ENCODE assay signal across 17 cellular contexts in the genomic region with DNA sequence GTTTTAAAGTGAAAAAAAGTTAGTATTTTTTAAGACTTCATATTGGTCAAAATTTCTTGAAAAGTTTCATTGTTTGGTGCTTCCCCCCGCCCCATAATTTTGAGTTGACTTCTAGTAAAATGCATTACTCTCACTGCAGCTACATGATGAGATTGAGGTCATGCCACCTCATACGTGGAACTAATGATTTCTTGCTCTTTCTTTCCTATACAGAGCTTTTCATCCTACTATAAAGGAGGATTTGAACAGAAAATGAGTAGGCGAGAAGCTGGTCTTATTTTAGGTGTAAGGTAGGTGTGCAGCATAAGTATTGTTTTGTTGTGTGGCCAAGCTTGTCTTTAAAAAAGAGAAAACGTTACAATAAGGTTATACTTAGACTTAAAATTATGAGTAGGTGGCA. TPM values are rescaled to one million over a fixed set of nuclear protein-coding genes. Genes with fewer than 3 reads are reported as not detected.
DNase-seq lines count a peak whose midpoint lies in the region; ATAC-seq, FAIRE-seq and TF ChIP-seq lines count a peak whose summit lies in the region.
"Had no signal": no experiment of that assay in that cellular context is flagged by ENCODE, and none has a peak within 500 bp of the region (broad histone marks: within the 10 kb centered on the region; RNA-seq: fewer than 3 reads in every experiment).

No MANE protein-coding gene starts in this region.

- in situ Hi-C loops in GM12878 (cut with MboI): no loop called here

- peaks cover 17% of the 10 kb centered on the region for H3K79me2 ChIP-seq in GM12878 (ENCODE audit: control insufficient read depth, insufficient read depth, low read length)

- BruUV-seq in Caco-2 (replicated peaks; lab: Mats Ljungman, UMichigan): no TSS peak
- BruUV-seq in GM12878 (replicated peaks; lab: Mats Ljungman, UMichigan): no TSS peak

- peaks cover 45% of the 10 kb centered on the region for H3K4me1 Mint-ChIP-seq in activated CD4-positive, alpha-beta T cell treated with anti-CD3 and anti-CD28 coated beads for 36 hours
- H3K4me1 Mint-ChIP-seq in activated CD4-positive, alpha-beta T cell treated with anti-CD3 and anti-CD28 coated beads, Interleukin-2, amount 10 ng/mL, durations not matched to agents 24 days and 14 days: peaks cover 28% of the 10 kb centered on the region
- H3K4me1 Mint-ChIP-seq in Caco-2 (ENCODE audit: low read depth, unreplicated experiment): peaks cover 20% of the 10 kb centered on the region
- H3K4me1 Mint-ChIP-seq in nephron: peaks cover 24% of the 10 kb centered on the region

- H3K4me1 ChIP-seq in Caco-2 (0 out of 2 replicates have a peak, but pooled peaks cover under 1% of the 10 kb centered on the region), GM12878 (ENCODE audit: control insufficient read depth, insufficient read depth, low read length) (peaks cover 36% of the 10 kb centered on the region)

- H3K9me3 ChIP-seq in Caco-2 (no peaks in the 10 kb centered on the region), GM12878 (replicated peaks; ENCODE audit: control insufficient read depth, insufficient read depth, low read length) (no peaks in the 10 kb centered on the region; the same call in 2 of the 3 replicates)

- H3K27me3 ChIP-seq in Caco-2 (replicated peaks; ENCODE audit: control insufficient read depth, insufficient read depth, low read length) (no peaks in the 10 kb centered on the region), GM12878 (replicated peaks in 1 of 2; ENCODE audit: control insufficient read depth in 2 of 2, insufficient read depth in 2 of 2, low read length in 1 of 2) (no peaks in the 10 kb centered on the region)
- H3K27me3 ChIP-seq: BLaER1 had no signal

- H3K36me3 ChIP-seq in Caco-2 (ENCODE audit: control insufficient read depth, insufficient read depth, low read length): no peaks in the 10 kb centered on the region
- H3K36me3 ChIP-seq in GM12878 (ENCODE audit: control insufficient read depth in 2 of 2, insufficient read depth in 2 of 2, low read length in 1 of 2): peaks cover 0 to 2% of the 10 kb centered on the region in 2 experiments; a peak in 1 of 4 replicates
- H3K36me3 ChIP-seq: BLaER1 had no signal

- no peak overlapping the region for H3K4me3 Mint-ChIP-seq in activated CD4-positive, alpha-beta T cell treated with anti-CD3 and anti-CD28 coated beads for 36 hours
- no peak overlapping the region for H3K4me3 Mint-ChIP-seq in activated CD4-positive, alpha-beta T cell treated with anti-CD3 and anti-CD28 coated beads, Interleukin-2, amount 10 ng/mL, durations not matched to agents 24 days and 14 days
- H3K4me3 Mint-ChIP-seq in Caco-2 (ENCODE audit: unreplicated experiment): no peak overlapping the region
- no peak overlapping the region for H3K4me3 Mint-ChIP-seq in nephron
- H3K4me3 Mint-ChIP-seq: CD8-positive, alpha-beta memory T cell; H9 had no signal

- no peak overlapping the region for H3K4me3 ChIP-seq in Caco-2 (ENCODE audit: low read depth, low read length)
- H3K4me3 ChIP-seq in GM12878: no peak overlapping the region
- H3K4me3 ChIP-seq: BLaER1 had no signal

- no peak for TF ChIP-seq CTCF in Caco-2 (IDR thresholded peaks at IDR 0.05; ENCODE audit: insufficient read depth in 1 of 2, low read depth in 1 of 2, low read length in 1 of 2, severe bottlenecking in 1 of 2, unreplicated experiment in 1 of 2)
- TF ChIP-seq CTCF in GM12878 (IDR thresholded peaks at IDR 0.05 in 2 of 3, conservative IDR thresholded peaks at IDR 0.05 in 1 of 3; ENCODE audit: control insufficient read depth in 2 of 3, extremely low read depth in 1 of 3, insufficient read depth in 1 of 3, low read depth in 3 of 3, low read length in 3 of 3): no peak
- no peak for TF ChIP-seq CTCF in nephron (IDR thresholded peaks at IDR 0.05; ENCODE audit: unreplicated experiment in 3 of 3)

- no peaks in the 10 kb centered on the region for H3K27me3 Mint-ChIP-seq in activated CD4-positive, alpha-beta T cell treated with anti-CD3 and anti-CD28 coated beads for 36 hours
- H3K27me3 Mint-ChIP-seq in activated CD4-positive, alpha-beta T cell treated with anti-CD3 and anti-CD28 coated beads, Interleukin-2, amount 10 ng/mL, durations not matched to agents 24 days and 14 days: no peaks in the 10 kb centered on the region
- H3K27me3 Mint-ChIP-seq in Caco-2 (ENCODE audit: insufficient read depth, unreplicated experiment) (no peaks in the 10 kb centered on the region), nephron (ENCODE audit: low read depth) (no peaks in the 10 kb centered on the region)
- H3K27me3 Mint-ChIP-seq: CD8-positive, alpha-beta memory T cell; IgD-negative memory B cell had no signal

- peak; percentile 74 for ATAC-seq in activated CD4-positive, alpha-beta T cell treated with anti-CD3 and anti-CD28 coated beads for 36 hours
- no peak for ATAC-seq in GM12878
- ATAC-seq in HG03342 (IDR thresholded peaks at IDR 0.05; ENCODE audit: unreplicated experiment): no peak

- H2AFZ ChIP-seq in GM12878 (ENCODE audit: control insufficient read depth, low read depth, low read length): no peak overlapping the region

- H3K9ac ChIP-seq in GM12878 (ENCODE audit: control insufficient read depth, insufficient read depth, low read length): no peak overlapping the region
- H3K9ac ChIP-seq: BLaER1 had no signal

- peaks cover 32% of the 10 kb centered on the region for H3K36me3 Mint-ChIP-seq in activated CD4-positive, alpha-beta T cell treated with anti-CD3 and anti-CD28 coated beads for 36 hours (ENCODE audit: low read depth)
- peaks cover 37% of the 10 kb centered on the region for H3K36me3 Mint-ChIP-seq in activated CD4-positive, alpha-beta T cell treated with anti-CD3 and anti-CD28 coated beads, Interleukin-2, amount 10 ng/mL, durations not matched to agents 24 days and 14 days (ENCODE audit: low read depth)
- peaks cover 93% of the 10 kb centered on the region for H3K36me3 Mint-ChIP-seq in Caco-2 (ENCODE audit: insufficient read depth, unreplicated experiment)
- H3K36me3 Mint-ChIP-seq in nephron (ENCODE audit: low read depth): peaks cover 33% of the 10 kb centered on the region

- no peak for FAIRE-seq in GM12878 (lab: Jason Lieb, UNC)
- no peak for FAIRE-seq in frontal cortex (lab: Jason Lieb, UNC)

- SMC1A ChIA-PET in GM12878 (lab: Charles Lee; ENCODE audit: uncharacterized antibody, unreplicated experiment): interaction anchor here (0.5 to 5.7 kb wide), 10 partner anchors 9 to 726 kb away, joined by 3 to 48 read pairs (median 4); a partner anchor contains a TSS

- H3K27ac Mint-ChIP-seq in activated CD4-positive, alpha-beta T cell treated with anti-CD3 and anti-CD28 coated beads for 36 hours: peak overlapping the region; percentile 22
- no peak overlapping the region for H3K27ac Mint-ChIP-seq in activated CD4-positive, alpha-beta T cell treated with anti-CD3 and anti-CD28 coated beads, Interleukin-2, amount 10 ng/mL, durations not matched to agents 24 days and 14 days
- H3K27ac Mint-ChIP-seq in Caco-2 (ENCODE audit: unreplicated experiment) (peak overlapping the region; percentile 14), nephron (peak overlapping the region; percentile 48 to 94 (median 80))
- H3K27ac Mint-ChIP-seq: IgD-negative memory B cell had no signal

- no peak for DNase-seq in activated CD4-positive, alpha-beta T cell treated with anti-CD3 and anti-CD28 coated beads for 36 hours
- no peak for DNase-seq in activated CD4-positive, alpha-beta T cell treated with anti-CD3 and anti-CD28 coated beads, Interleukin-2, amount 10 ng/mL, durations not matched to agents 24 days and 14 days
- DNase-seq in Caco-2: no peak
- no peak for DNase-seq in GM12878 (ENCODE audit: low read depth, low spot score)
- no peak for DNase-seq in frontal cortex (ENCODE audit: low spot score in 2 of 2)
- no peak for DNase-seq in 8988T
- DNase-seq: AML-193; CD8-positive, alpha-beta memory T cell; DMS53; GF-D8; GOT3; H9 had no signal

- RAD21 ChIA-PET in GM12878 (lab: Charles Lee; ENCODE audit: unreplicated experiment): interaction anchor here (1.2 to 5.8 kb wide), 5 partner anchors 9 to 107 kb away, joined by 3 to 51 read pairs (median 4); a partner anchor contains a TSS

- H3K27ac ChIP-seq in GM12878 (ENCODE audit: control insufficient read depth, insufficient read depth): no peak overlapping the region
- H3K27ac ChIP-seq: 22Rv1, BLaER1 had no signal

- intact Hi-C loops in activated CD4-positive, alpha-beta T cell treated with anti-CD3 and anti-CD28 coated beads for 36 hours (cut with DNase I, micrococcal nuclease): no loop called here
- intact Hi-C loops in activated CD4-positive, alpha-beta T cell treated with anti-CD3 and anti-CD28 coated beads, Interleukin-2, amount 10 ng/mL, durations not matched to agents 24 days and 14 days (cut with micrococcal nuclease): loop anchor here (5.0 kb wide), 1 partner anchor 106 kb away; no protein-coding TSS in a partner anchor
- intact Hi-C loops in Caco-2 (cut with micrococcal nuclease; ENCODE audit: unreplicated experiment) (no loop called here), GM12878 (cut with micrococcal nuclease; ENCODE audit: unreplicated experiment) (loop anchor here (5.0 kb wide), 1 partner anchor 51 kb away; no protein-coding TSS in a partner anchor)

- WGBS in GM12878 (ENCODE audit: insufficient coverage, insufficient replicate concordance, low lambda C conversion rate, missing lambda C conversion rate): 62% methylated on average over 4 of the region's 4 CpGs

- TF ChIP-seq RAD21 in GM12878 (IDR thresholded peaks at IDR 0.05; ENCODE audit: insufficient read depth, low read depth, low read length): no peak

- TF ChIP-seq POLR2A in GM12878 (IDR thresholded peaks at IDR 0.05; ENCODE audit: low read depth, low read length): no peak

- no peaks in the 10 kb centered on the region for H4K20me1 ChIP-seq in GM12878 (ENCODE audit: control insufficient read depth, insufficient read depth)
- H4K20me1 ChIP-seq: BLaER1 had no signal

- POLR2A ChIA-PET in activated CD4-positive, alpha-beta T cell treated with anti-CD3 and anti-CD28 coated beads for 36 hours (lab: Charles Lee): interaction anchor here (0.7 to 1.6 kb wide), 3 partner anchors 22 to 86 kb away, joined by 3 to 5 read pairs (median 3); a partner anchor contains a TSS
- POLR2A ChIA-PET in Caco-2 (lab: Charles Lee) (interaction anchor here (0.9 kb wide), 1 partner anchor 23 kb away, joined by 3 read pairs; no protein-coding TSS in a partner anchor), GM12878 (lab: Charles Lee) (interaction anchor here (0.8 to 1.1 kb wide), 3 partner anchors 22 to 107 kb away, joined by 3 read pairs; no protein-coding TSS in a partner anchor)

- TF ChIP-seq EP300 in GM12878 (IDR thresholded peaks at IDR 0.05; ENCODE audit: borderline replicate concordance in 1 of 2, control insufficient read depth in 1 of 2, low read depth in 2 of 2, low read length in 2 of 2): no peak

- CTCF ChIA-PET in activated CD4-positive, alpha-beta T cell treated with anti-CD3 and anti-CD28 coated beads for 36 hours (lab: Charles Lee): interaction anchor here (0.5 to 3.0 kb wide), 5 partner anchors 9 to 682 kb away, joined by 3 to 7 read pairs (median 3); no protein-coding TSS in a partner anchor
- CTCF ChIA-PET in Caco-2 (lab: Charles Lee) (no interaction called here), GM12878 (lab: Yijun Ruan, JAX) (interaction anchor here (1.1 to 1.6 kb wide), 3 partner anchors 99 to 108 kb away, joined by 3 to 6 read pairs (median 5); no protein-coding TSS in a partner anchor)

- H3K4me2 ChIP-seq in GM12878 (ENCODE audit: control insufficient read depth, insufficient read depth): no peak overlapping the region

- H3K9me3 Mint-ChIP-seq in activated CD4-positive, alpha-beta T cell treated with anti-CD3 and anti-CD28 coated beads for 36 hours (ENCODE audit: low read depth): peaks cover 3% of the 10 kb centered on the region
- H3K9me3 Mint-ChIP-seq in activated CD4-positive, alpha-beta T cell treated with anti-CD3 and anti-CD28 coated beads, Interleukin-2, amount 10 ng/mL, durations not matched to agents 24 days and 14 days: peaks cover 3% of the 10 kb centered on the region
- H3K9me3 Mint-ChIP-seq in Caco-2 (ENCODE audit: unreplicated experiment) (no peaks in the 10 kb centered on the region), nephron (no peaks in the 10 kb centered on the region)
- H3K9me3 Mint-ChIP-seq: CD8-positive, alpha-beta memory T cell had no signal

RNA-seq across cellular contexts. Expression of a gene that starts 55.0 kb away (rescaled TPM):
- 10 to 100 TPM; 13.0 to 20.8 TPM for total RNA-seq in activated CD4-positive, alpha-beta T cell treated with anti-CD3 and anti-CD28 coated beads for 36 hours
- total RNA-seq in activated CD4-positive, alpha-beta T cell treated with anti-CD3 and anti-CD28 coated beads, Interleukin-2, amount 10 ng/mL, durations not matched to agents 24 days and 14 days: 16.6 and 17.8 TPM in 2 replicates
- total RNA-seq in Caco-2 (2022) (71.0 and 72.2 TPM in 2 replicates), GM12878 (2014; rRNA removed) (30.4 and 36.4 TPM in 2 replicates), GM12878 (2014; rRNA removed; fragmentation: Illumina TruSeq; extraction: Trizol) (15.1 and 16.5 TPM in 2 replicates), GM12878 (2021) (29.5 and 30.2 TPM in 2 replicates), frontal cortex (26.1 TPM)
- 31.1 and 33.5 TPM in 2 replicates for total RNA-seq in GM12878 (2013; cell fraction: nucleolus; rRNA removed)
- 3.7 TPM for polyA plus RNA-seq in GM12878 (2011; ENCODE audit: low read depth)
- polyA plus RNA-seq in GM12878 (2011; rRNA removed) (47.3 and 58.4 TPM in 2 replicates), GM12878 (2014; fragmentation: Illumina TruSeq; extraction: Trizol) (13.1 TPM in 2 replicates), GM12878 (2014; fragmentation: Nextera tagmentation; extraction: Ambion mirVana) (100 to 1,000 TPM; 102 to 104 TPM), GM12878 (2014; rRNA removed) (50.4 and 52.6 TPM in 2 replicates), GM12878 (2016; fragmentation: Nextera tagmentation; extraction: Ambion mirVana) (10 to 100 TPM; 94.4 to 98.8 TPM)
- polyA plus RNA-seq in GM12878 (2011; cell fraction: cytosol; rRNA removed): 38.7 and 59.0 TPM in 2 replicates
- polyA plus RNA-seq in GM12878 (2011; cell fraction: nucleus; rRNA removed): 26.1 and 29.6 TPM in 2 replicates
- 15.5 and 16.5 TPM in 2 replicates for polyA plus RNA-seq in GM12878 (2012)
- 20.0 and 24.4 TPM in 2 replicates for polyA minus RNA-seq in GM12878 (2011; rRNA and poly(A)+ RNA removed)
- 7.8 and 16.5 TPM in 2 replicates for polyA minus RNA-seq in GM12878 (2011; cell fraction: cytosol; rRNA and poly(A)+ RNA removed)
- polyA minus RNA-seq in GM12878 (2011; cell fraction: nucleus; rRNA and poly(A)+ RNA removed): 8.7 and 13.7 TPM in 2 replicates

Comparison
In these comparisons a context has a peak if more than half of its experiments do, and no peak if none do; other contexts are left out.
1. intact Hi-C loops: an anchor here in activated CD4-positive, alpha-beta T cell treated with anti-CD3 and anti-CD28 coated beads, Interleukin-2, amount 10 ng/mL, durations not matched to agents 24 days and 14 days (5.0 kb wide) and GM12878 (5.0 kb wide); none called in activated CD4-positive, alpha-beta T cell treated with anti-CD3 and anti-CD28 coated beads for 36 hours and Caco-2.